In genomic region chr16:31331141-31331764, GRCh38 we compare ENCODE assay signal across 9 cellular contexts. TPM values are rescaled to one million over a fixed set of nuclear protein-coding genes. Genes with fewer than 3 reads are reported as not detected.
A peak's percentile ranks its signal among the peaks of the same experiment; 100 is the strongest.
DNase-seq lines count a peak whose midpoint lies in the region; ATAC-seq and TF ChIP-seq lines count a peak whose summit lies in the region.
"Had no signal": no experiment of that assay in that cellular context is flagged by ENCODE, and none has a peak within 500 bp of the region (broad histone marks: within the 10 kb centered on the region; RNA-seq: fewer than 3 reads in every experiment).

No MANE protein-coding gene starts in this region.

- no peak for TF ChIP-seq CTCF in prostate gland (IDR thresholded peaks at IDR 0.05)

- intact Hi-C loops in prostate gland (cut with DNase I): no loop called here

- TF ChIP-seq POLR2A in prostate gland (IDR thresholded peaks at IDR 0.05): no peak

- ATAC-seq in HG03095 (IDR thresholded peaks at IDR 0.05; ENCODE audit: unreplicated experiment): no peak
- no peak for ATAC-seq in GM21737 (IDR thresholded peaks at IDR 0.05; ENCODE audit: unreplicated experiment)

- H3K9me3 ChIP-seq in prostate gland: no peaks in the 10 kb centered on the region

- DNase-seq in GM03348 (ENCODE audit: low spot score) (peak; percentile 4), RPMI8226 (peak; percentile 55), ecto neural progenitor cell (ENCODE audit: low spot score) (peak; percentile 55), prostate gland (ENCODE audit: low spot score) (no peak), SHP77 treated with DMSO at 0.1 percent for 48 hours (lab: John Stamatoyannopoulos, UW) (no peak), kidney glomerular epithelial cell (lab: John Stamatoyannopoulos, UW) (no peak)

- H3K27me3 ChIP-seq in prostate gland (replicated peaks; ENCODE audit: insufficient read depth): peaks cover 20% of the 10 kb centered on the region

- no peaks in the 10 kb centered on the region for H3K4me1 ChIP-seq in prostate gland (replicated peaks)

- peak overlapping the region; percentile 9 to 20 for H3K4me3 ChIP-seq in prostate gland

- H3K36me3 ChIP-seq in prostate gland: no peaks in the 10 kb centered on the region

- H3K27ac ChIP-seq in prostate gland: no peak overlapping the region
- H3K27ac ChIP-seq: dorsolateral prefrontal cortex had no signal

- 2% methylated on average over 36 of the region's 46 CpGs for whole genome bisulfite sequencing in prostate gland

RNA-seq across cellular contexts. Expression of gene ITGAX, which starts 23.7 kb away (rescaled TPM):
- total RNA-seq in prostate gland: 1 to 10 TPM; 2.0 to 3.7 TPM

Comparison
In these comparisons a context has a peak if more than half of its experiments do, and no peak if none do; other contexts are left out.
1. DNase-seq: peak in GM03348 (single experiment), RPMI8226 (single experiment) and ecto neural progenitor cell (single experiment); none in prostate gland (single experiment), SHP77 treated with DMSO at 0.1 percent for 48 hours (single experiment) and kidney glomerular epithelial cell (single experiment).